In genomic region chr11:38948392-38948791, GRCh38 we compare ENCODE assay signal across 1 cellular context.
A peak's percentile ranks its signal among the peaks of the same experiment; 100 is the strongest.
TF ChIP-seq lines count a peak whose summit lies in the region.

No MANE protein-coding gene starts in this region.

TF ChIP-seq in K562, 482 proteins besides CTCF, POLR2A, EP300 and RAD21 (continued from another document):
- TF ChIP-seq ZNF316 (IDR thresholded peaks at IDR 0.05) (peak; percentile 87), CREM (IDR thresholded peaks at IDR 0.05; ENCODE audit: low read depth) (no peak), PREB (CRISPR knock-in tag; IDR thresholded peaks at IDR 0.05) (no peak)
